ENCODE assay signal across 8 cellular contexts in the genomic region with DNA sequence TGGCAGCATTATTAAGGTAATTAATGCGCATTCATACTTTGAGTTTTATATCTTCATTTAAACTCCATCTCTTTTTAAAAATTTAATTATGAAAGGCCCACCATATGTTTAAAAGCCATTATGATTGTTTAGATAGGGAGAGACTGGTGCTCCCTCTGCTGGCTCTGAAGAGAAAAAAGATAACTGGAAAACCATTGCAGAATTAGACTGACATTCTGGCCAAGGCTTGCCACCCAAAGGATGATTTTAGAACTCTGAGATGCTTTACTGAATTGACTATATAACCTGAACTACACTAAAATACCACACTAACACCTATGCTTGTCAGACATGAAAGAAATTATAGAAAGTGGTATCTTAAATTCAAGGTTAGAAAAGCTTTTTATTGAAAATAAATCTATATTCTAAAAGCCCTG.
A peak's percentile ranks its signal among the peaks of the same experiment; 100 is the strongest.
DNase-seq lines count a peak whose midpoint lies in the region; ATAC-seq, FAIRE-seq and TF ChIP-seq lines count a peak whose summit lies in the region.

No MANE protein-coding gene starts in this region.

- no peak overlapping the region for H3K27ac ChIP-seq in stomach

- no peaks in the 10 kb centered on the region for H3K9me3 ChIP-seq in stomach

- 42 to 69% (median 61%) methylated on average over 1 of the region's 1 CpG for WGBS in stomach, 5 donors

- TF ChIP-seq POLR2A in stomach (IDR thresholded peaks at IDR 0.05) = no peak

- no peak overlapping the region for H3K4me3 ChIP-seq in stomach

- peaks cover 0 to 11% (median 0%) of the 10 kb centered on the region in 4 donors for H3K4me1 ChIP-seq in stomach

- peak; percentile 18 for DNase-seq in AG08396 (ENCODE audit: low spot score)
- no peak for DNase-seq in GM18507 (ENCODE audit: extremely low spot score, insufficient read length, low read depth)
- peak; percentile 83 to 91 for DNase-seq in Kasumi-1 (lab: John Stamatoyannopoulos, UW)
- peak; percentile 44 for DNase-seq in SKM-1 (lab: John Stamatoyannopoulos, UW; ENCODE audit: unreplicated experiment)
- DNase-seq in frontal cortex (ENCODE audit: low spot score in 2 of 2) = peak; percentile 2 to 20
- DNase-seq in stomach = no peak

- H3K27me3 ChIP-seq in stomach = no peaks in the 10 kb centered on the region

- intact Hi-C loops in stomach (cut with DNase I; ENCODE audit: low total_unique reads) = loop anchor here (10.0 kb wide), 1 partner anchor 469 kb away; no protein-coding TSS in a partner anchor

- ATAC-seq in HG02870 (IDR thresholded peaks at IDR 0.05; ENCODE audit: unreplicated experiment) (no peak), GM21447 (IDR thresholded peaks at IDR 0.05; ENCODE audit: unreplicated experiment) (no peak)

- FAIRE-seq in GM18507 (lab: Jason Lieb, UNC) = peak; percentile 66
- peak; percentile 50 for FAIRE-seq in frontal cortex (lab: Jason Lieb, UNC)

- H3K36me3 ChIP-seq in stomach = no peaks in the 10 kb centered on the region

- TF ChIP-seq CTCF in stomach (IDR thresholded peaks at IDR 0.05) = peak in 5 of 7 experiments; percentile 31 to 60 (median 45)

- TF ChIP-seq EP300 in stomach (IDR thresholded peaks at IDR 0.05) = no peak

Comparison
In these comparisons a context has a peak if more than half of its experiments do, and no peak if none do; other contexts are left out.
1. DNase-seq: peak in AG08396 (single experiment), Kasumi-1 (2 of 2), SKM-1 (single experiment) and frontal cortex (2 of 2); none in GM18507 (single experiment) and stomach (single experiment).